Comparison of ENCODE assay signal across 8 cellular contexts in the genomic region with DNA sequence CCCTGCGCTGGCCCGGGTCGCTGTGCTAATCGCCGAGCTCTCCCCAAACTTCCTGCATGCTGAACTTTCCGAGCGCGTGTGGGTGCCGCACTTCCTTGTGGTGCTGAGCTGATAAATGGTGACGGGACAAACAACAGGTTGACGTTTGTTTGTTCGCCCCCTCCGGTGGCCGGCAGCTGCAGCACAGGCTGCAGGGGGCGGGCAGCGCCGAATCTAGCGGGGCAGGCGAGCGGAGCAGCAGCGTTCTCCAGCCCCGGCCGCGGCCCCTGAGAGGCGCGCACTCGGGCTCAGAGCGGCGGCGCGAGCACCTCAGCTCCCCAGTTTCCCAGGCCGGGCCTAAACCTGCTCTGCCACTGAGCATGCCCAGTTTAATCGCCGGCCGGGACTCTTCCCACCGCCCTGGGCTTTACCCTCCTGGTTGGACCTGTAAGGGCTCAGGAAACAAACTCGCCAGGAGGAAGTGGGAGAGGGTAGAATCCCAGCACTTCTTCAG. TPM values are rescaled to one million over a fixed set of nuclear protein-coding genes. Genes with fewer than 3 reads are reported as not detected.
DNase-seq lines count a peak whose midpoint lies in the region; ATAC-seq and TF ChIP-seq lines count a peak whose summit lies in the region.

A gene (minus strand): TSS at position 120 of the 493 bp plus-strand sequence.

- TF ChIP-seq POLR2A in adrenal gland (IDR thresholded peaks at IDR 0.05), result peak; percentile 49 to 79

- peak within 1 kb of the TSS; percentile 26 to 88 (median 62) for H3K4me3 ChIP-seq in adrenal gland
- H3K4me3 ChIP-seq in hepatocyte, result peak within 1 kb of the TSS; percentile 65
- peak within 1 kb of the TSS; percentile 82 for H3K4me3 ChIP-seq in retinal pigment epithelial cell (ENCODE audit: low read length)

- H3K9me2 ChIP-seq in hepatocyte (replicated peaks; ENCODE audit: insufficient read depth), result no peaks in the 10 kb centered on the region

- no peaks in the 10 kb centered on the region for H3K27me3 ChIP-seq in adrenal gland
- H3K27me3 ChIP-seq in hepatocyte, result no peaks in the 10 kb centered on the region

- H3K4me1 ChIP-seq in adrenal gland (replicated peaks in 1 of 2) (peaks cover 14 to 18% of the 10 kb centered on the region in 2 donors), hepatocyte (ENCODE audit: insufficient read depth) (peaks cover 6% of the 10 kb centered on the region)

- ATAC-seq in GM19025 (IDR thresholded peaks at IDR 0.05; ENCODE audit: low read depth, unreplicated experiment) (peak; percentile 91), HG03108 (IDR thresholded peaks at IDR 0.05; ENCODE audit: unreplicated experiment) (peak; percentile 83)

- H3K27ac ChIP-seq in C4-2B (no peak within 1 kb of the TSS), adrenal gland (peak within 1 kb of the TSS; percentile 21 to 83 (median 61)), hepatocyte (peak within 1 kb of the TSS; percentile 21)

- H3K36me3 ChIP-seq in adrenal gland (replicated peaks in 1 of 2) (no peaks in the 10 kb centered on the region), hepatocyte (replicated peaks; ENCODE audit: insufficient read depth, low read depth) (no peaks in the 10 kb centered on the region)

- H3K4me2 ChIP-seq in hepatocyte, result peak within 1 kb of the TSS; percentile 87

- TF ChIP-seq CTCF in C4-2B (conservative IDR thresholded peaks at IDR 0.05) (peak; percentile 39), adrenal gland (IDR thresholded peaks at IDR 0.05) (peak; percentile 36 to 69 (median 52)), hepatocyte (IDR thresholded peaks at IDR 0.05; ENCODE audit: poor library complexity) (peak; percentile 56), retinal pigment epithelial cell (conservative IDR thresholded peaks at IDR 0.05; ENCODE audit: low read depth, low read length) (peak; percentile 42)

- H2AFZ ChIP-seq in hepatocyte, result peak within 1 kb of the TSS; percentile 94

- DNase-seq in NOMO-1 (lab: John Stamatoyannopoulos, UW; ENCODE audit: unreplicated experiment in 2 of 2) (peak; percentile 72 to 73), adrenal gland (peak; percentile 63 to 86 (median 79)), hepatocyte (ENCODE audit: low spot score) (peak; percentile 84), retinal pigment epithelial cell (ENCODE audit: low read depth) (peak; percentile 52), midbrain (lab: John Stamatoyannopoulos, UW) (no peak)

- H3K9me3 ChIP-seq in adrenal gland (replicated peaks in 1 of 3) (no peaks in the 10 kb centered on the region), hepatocyte (ENCODE audit: low read depth) (no peaks in the 10 kb centered on the region)

- WGBS in adrenal gland, 4 donors, result 1 to 11% (median 1%) methylated on average over 1 to 37 of the region's 37 CpGs
- WGBS in hepatocyte (ENCODE audit: low lambda C conversion rate, missing lambda C conversion rate), result under 1% methylated on average over 37 of the region's 37 CpGs

- H4K20me1 ChIP-seq in hepatocyte (ENCODE audit: insufficient read depth, poor library complexity, severe bottlenecking), result no peaks in the 10 kb centered on the region

- peaks cover 3% of the 10 kb centered on the region for H3K79me2 ChIP-seq in hepatocyte

- intact Hi-C loops in adrenal gland (cut with DNase I), result no loop called here

RNA-seq across cellular contexts. Expression of the gene that starts here (rescaled TPM):
- total RNA-seq in adrenal gland (100 to 1,000 TPM in 7 of 8 donors, 10 to 100 TPM in 1; 72.0 to 297 (median 208) TPM), hepatocyte (25.6 and 29.6 TPM in 2 replicates)
- polyA plus RNA-seq in adrenal gland (10 to 100 TPM; 42.7 to 74.0 (median 52.5) TPM), hepatocyte (17.3 and 17.7 TPM in 2 replicates)
